Comparison of ENCODE assay signal across 16 cellular contexts in genomic region chr7:150361402-150361801, GRCh38. TPM values are rescaled to one million over a fixed set of nuclear protein-coding genes. Genes with fewer than 3 reads are reported as not detected.
"Had no signal": no experiment of that assay in that cellular context is flagged by ENCODE, and none has a peak within 500 bp of the region (broad histone marks: within the 10 kb centered on the region; RNA-seq: fewer than 3 reads in every experiment).

No MANE protein-coding gene starts in this region.

- H3K27ac ChIP-seq: brain microvascular endothelial cell, dorsolateral prefrontal cortex, heart right ventricle, left ventricle myocardium inferior, prostate gland had no signal

- H3K9me3 ChIP-seq: heart right ventricle, left ventricle myocardium inferior, prostate gland had no signal

- H3K27me3 Mint-ChIP-seq: stimulated activated naive CD8-positive, alpha-beta T cell treated with anti-CD3 and anti-CD28 coated beads, Interleukin-15, Interleukin-2, amounts not matched to agents 100 ng/mL and 50 ng/mL, for 24 hours had no signal

- DNase-seq: activated CD4-positive, alpha-beta T cell treated with anti-CD3 and anti-CD28 coated beads, Interleukin-2, amount 50 U/mL, for 1 hour; activated CD4-positive, CD25-positive, alpha-beta regulatory T cell; activated naive CD4-positive, alpha-beta T cell treated with anti-CD3 and anti-CD28 coated beads, Interleukin-2, amount 50 U/mL, for 16 hours; activated T-cell treated with anti-CD3 and anti-CD28 coated beads, Interleukin-2, amount 50 U/mL, for 1 hour; brain microvascular endothelial cell; dorsolateral prefrontal cortex; foreskin melanocyte; heart right ventricle; left ventricle myocardium inferior; occipital lobe; stimulated activated CD4-positive, alpha-beta T cell treated with anti-CD3 and anti-CD28 coated beads, Interleukin-4, amount 100 ng/mL, for 1 hour; T-helper 2 cell had no signal

- H3K27me3 ChIP-seq: brain microvascular endothelial cell, dorsolateral prefrontal cortex, heart right ventricle had no signal

- H3K27ac Mint-ChIP-seq: stimulated activated naive CD8-positive, alpha-beta T cell treated with anti-CD3 and anti-CD28 coated beads, Interleukin-15, Interleukin-2, amounts not matched to agents 100 ng/mL and 50 ng/mL, for 24 hours had no signal

- H3K36me3 Mint-ChIP-seq: memory B cell had no signal

- H3K4me3 ChIP-seq: dorsolateral prefrontal cortex, heart right ventricle, left ventricle myocardium inferior, prostate gland had no signal

- H3K9me3 Mint-ChIP-seq: memory B cell had no signal

- H3K4me3 Mint-ChIP-seq: memory B cell; stimulated activated naive CD8-positive, alpha-beta T cell treated with anti-CD3 and anti-CD28 coated beads, Interleukin-15, Interleukin-2, amounts not matched to agents 100 ng/mL and 50 ng/mL, for 24 hours had no signal

- H3K36me3 ChIP-seq: brain microvascular endothelial cell, heart right ventricle, left ventricle myocardium inferior, prostate gland had no signal

- H3K4me1 ChIP-seq: prostate gland had no signal

RNA-seq across cellular contexts. Expression of gene RARRES2, which starts 20.0 kb away (rescaled TPM):
- polyA plus RNA-seq: keratinocyte had no signal
